ENCODE assay signal across 19 cellular contexts in the genomic region with DNA sequence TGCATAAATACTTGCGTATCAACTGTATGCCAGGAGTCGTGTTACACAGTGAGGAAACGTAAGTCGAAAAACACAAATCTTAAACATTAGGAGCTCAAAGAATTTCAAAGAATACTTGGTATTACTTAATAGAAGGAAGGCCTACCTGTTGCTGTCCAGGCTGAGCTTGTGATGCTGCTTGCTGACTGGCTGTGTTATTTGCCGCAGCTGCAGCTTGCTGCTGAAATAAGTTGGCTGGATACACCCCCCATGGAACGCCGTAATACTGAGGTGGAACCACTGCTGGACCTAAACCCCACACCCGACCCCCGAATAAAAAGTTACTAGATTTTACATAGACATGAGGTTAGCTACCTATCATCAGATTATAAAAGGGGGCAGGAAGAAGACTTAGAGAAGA. TPM values are rescaled to one million over a fixed set of nuclear protein-coding genes. Genes with fewer than 3 reads are reported as not detected.
DNase-seq lines count a peak whose midpoint lies in the region; ATAC-seq and TF ChIP-seq lines count a peak whose summit lies in the region.
"Had no signal": no experiment of that assay in that cellular context is flagged by ENCODE, and none has a peak within 500 bp of the region (broad histone marks: within the 10 kb centered on the region; RNA-seq: fewer than 3 reads in every experiment).

No MANE protein-coding gene starts in this region.

- peaks cover 73% of the 10 kb centered on the region for H3K36me3 Mint-ChIP-seq in activated T-cell treated with anti-CD3 and anti-CD28 coated beads, Interleukin-2, amount 50 U/mL, for 24 hours (ENCODE audit: low read depth)
- H3K36me3 Mint-ChIP-seq in activated T-cell treated with anti-CD3 and anti-CD28 coated beads, Interleukin-2, amount 50 U/mL, for 4 hours (ENCODE audit: insufficient read depth), result peaks cover 28% of the 10 kb centered on the region
- H3K36me3 Mint-ChIP-seq in T-helper 17 cell (ENCODE audit: low read depth), result peaks cover 7% of the 10 kb centered on the region
- H3K36me3 Mint-ChIP-seq in stimulated activated naive B cell treated with anti-CD40 and anti-IgM and Interleukin-4, amounts not matched to agents 10 μg/mL and 1 μg/mL and 100 μg/mL, for 72 hours, result peaks cover 22 to 41% of the 10 kb centered on the region in 2 donors
- no peaks in the 10 kb centered on the region for H3K36me3 Mint-ChIP-seq in glutamatergic neuron (ENCODE audit: unreplicated experiment)

- peak overlapping the region; percentile 55 for H3K27ac Mint-ChIP-seq in activated T-cell treated with anti-CD3 and anti-CD28 coated beads, Interleukin-2, amount 50 U/mL, for 24 hours
- H3K27ac Mint-ChIP-seq in T-helper 17 cell (peak overlapping the region; percentile 8), glutamatergic neuron (ENCODE audit: unreplicated experiment) (no peak overlapping the region)
- peak overlapping the region; percentile 20 for H3K27ac Mint-ChIP-seq in stimulated activated naive B cell treated with anti-CD40 and anti-IgM and Interleukin-4, amounts not matched to agents 10 μg/mL and 1 μg/mL and 100 μg/mL, for 72 hours
- H3K27ac Mint-ChIP-seq: B cell; CD4-positive, alpha-beta T cell had no signal

- H3K4me1 ChIP-seq in HEK293 (ENCODE audit: control insufficient read depth, insufficient read depth, low read length), result no peaks in the 10 kb centered on the region
- H3K4me1 ChIP-seq: BLaER1 had no signal

- DNase-seq in activated T-cell treated with anti-CD3 and anti-CD28 coated beads, Interleukin-2, amount 50 U/mL, for 24 hours, result no peak
- no peak for DNase-seq in activated T-cell treated with anti-CD3 and anti-CD28 coated beads, Interleukin-2, amount 50 U/mL, for 4 hours
- DNase-seq in T-helper 17 cell (no peak), DMS 273 (lab: John Stamatoyannopoulos, UW; ENCODE audit: unreplicated experiment) (no peak), glutamatergic neuron (no peak)
- DNase-seq in stimulated activated naive B cell treated with anti-CD40 and anti-IgM and Interleukin-4, amounts not matched to agents 10 μg/mL and 1 μg/mL and 100 μg/mL, for 72 hours, result no peak
- DNase-seq: CD4-positive, alpha-beta T cell; CD8-positive, alpha-beta memory T cell; DMS53; DMS79 treated with DMSO at 0.1 percent for 48 hours; GF-D8; H7; HCEC 1CT had no signal

- peaks cover 47 to 77% of the 10 kb centered on the region in 2 experiments for H3K36me3 ChIP-seq in HEK293 (ENCODE audit: control insufficient read depth in 2 of 2, insufficient read depth in 1 of 2, low read length in 2 of 2)

- H3K9me3 ChIP-seq in HEK293 (ENCODE audit: control insufficient read depth, insufficient read depth, low read depth, low read length) (no peaks in the 10 kb centered on the region), T-helper 17 cell (ENCODE audit: control insufficient read depth, low read length, poor library complexity, severe bottlenecking) (no peaks in the 10 kb centered on the region)
- H3K9me3 ChIP-seq: BLaER1 had no signal

- H3K9me3 Mint-ChIP-seq in activated T-cell treated with anti-CD3 and anti-CD28 coated beads, Interleukin-2, amount 50 U/mL, for 24 hours, result no peaks in the 10 kb centered on the region
- no peaks in the 10 kb centered on the region for H3K9me3 Mint-ChIP-seq in activated T-cell treated with anti-CD3 and anti-CD28 coated beads, Interleukin-2, amount 50 U/mL, for 4 hours
- H3K9me3 Mint-ChIP-seq in stimulated activated naive B cell treated with anti-CD40 and anti-IgM and Interleukin-4, amounts not matched to agents 10 μg/mL and 1 μg/mL and 100 μg/mL, for 72 hours, result no peaks in the 10 kb centered on the region
- H3K9me3 Mint-ChIP-seq in glutamatergic neuron (ENCODE audit: unreplicated experiment), result no peaks in the 10 kb centered on the region
- H3K9me3 Mint-ChIP-seq: CD4-positive, alpha-beta T cell; CD8-positive, alpha-beta memory T cell had no signal

- no peaks in the 10 kb centered on the region for H3K27me3 Mint-ChIP-seq in activated T-cell treated with anti-CD3 and anti-CD28 coated beads, Interleukin-2, amount 50 U/mL, for 24 hours
- no peaks in the 10 kb centered on the region for H3K27me3 Mint-ChIP-seq in activated T-cell treated with anti-CD3 and anti-CD28 coated beads, Interleukin-2, amount 50 U/mL, for 4 hours (ENCODE audit: low read depth)
- H3K27me3 Mint-ChIP-seq in T-helper 17 cell, result no peaks in the 10 kb centered on the region
- no peaks in the 10 kb centered on the region for H3K27me3 Mint-ChIP-seq in stimulated activated naive B cell treated with anti-CD40 and anti-IgM and Interleukin-4, amounts not matched to agents 10 μg/mL and 1 μg/mL and 100 μg/mL, for 72 hours
- H3K27me3 Mint-ChIP-seq in glutamatergic neuron (ENCODE audit: unreplicated experiment), result no peaks in the 10 kb centered on the region
- H3K27me3 Mint-ChIP-seq: B cell; CD4-positive, alpha-beta T cell; CD8-positive, alpha-beta memory T cell had no signal

- no peak for TF ChIP-seq CTCF in HEK293 (tag by site-specific recombination; IDR thresholded peaks at IDR 0.05)
- TF ChIP-seq CTCF in glutamatergic neuron (IDR thresholded peaks at IDR 0.05; ENCODE audit: partially characterized antibody, unreplicated experiment), result no peak

- no peak for ATAC-seq in activated T-cell treated with anti-CD3 and anti-CD28 coated beads, Interleukin-2, amount 50 U/mL, for 4 hours
- no peak for ATAC-seq in T-helper 17 cell
- ATAC-seq in stimulated activated naive B cell treated with anti-CD40 and anti-IgM and Interleukin-4, amounts not matched to agents 10 μg/mL and 1 μg/mL and 100 μg/mL, for 72 hours (replicated peaks), result no peak
- ATAC-seq in HG03439 (IDR thresholded peaks at IDR 0.05; ENCODE audit: unreplicated experiment), result no peak

- CTCF ChIA-PET in HEK293 (lab: Yijun Ruan, JAX), result interaction anchor here (0.6 to 3.9 kb wide), 5 partner anchors 31 to 1002 kb away, joined by 3 to 44 read pairs (median 3); no protein-coding TSS in a partner anchor

- H3K4me3 Mint-ChIP-seq in activated T-cell treated with anti-CD3 and anti-CD28 coated beads, Interleukin-2, amount 50 U/mL, for 24 hours, result no peak overlapping the region
- H3K4me3 Mint-ChIP-seq in activated T-cell treated with anti-CD3 and anti-CD28 coated beads, Interleukin-2, amount 50 U/mL, for 4 hours, result no peak overlapping the region
- H3K4me3 Mint-ChIP-seq in T-helper 17 cell (no peak overlapping the region), glutamatergic neuron (ENCODE audit: unreplicated experiment) (no peak overlapping the region)
- no peak overlapping the region for H3K4me3 Mint-ChIP-seq in stimulated activated naive B cell treated with anti-CD40 and anti-IgM and Interleukin-4, amounts not matched to agents 10 μg/mL and 1 μg/mL and 100 μg/mL, for 72 hours
- H3K4me3 Mint-ChIP-seq: B cell; CD4-positive, alpha-beta T cell had no signal

- POLR2A ChIA-PET in HEK293 (lab: Yijun Ruan, JAX), result no interaction called here

- H3K4me3 ChIP-seq in HEK293 (ENCODE audit: low read depth, low read length), result no peak overlapping the region
- H3K4me3 ChIP-seq: BLaER1 had no signal

- H3K4me1 Mint-ChIP-seq in activated T-cell treated with anti-CD3 and anti-CD28 coated beads, Interleukin-2, amount 50 U/mL, for 24 hours (ENCODE audit: low read depth), result peaks cover 33% of the 10 kb centered on the region
- H3K4me1 Mint-ChIP-seq in activated T-cell treated with anti-CD3 and anti-CD28 coated beads, Interleukin-2, amount 50 U/mL, for 4 hours (ENCODE audit: low read depth), result peaks cover 3% of the 10 kb centered on the region
- H3K4me1 Mint-ChIP-seq in T-helper 17 cell (peaks cover 10% of the 10 kb centered on the region), glutamatergic neuron (ENCODE audit: low read depth, unreplicated experiment) (no peaks in the 10 kb centered on the region)
- H3K4me1 Mint-ChIP-seq in stimulated activated naive B cell treated with anti-CD40 and anti-IgM and Interleukin-4, amounts not matched to agents 10 μg/mL and 1 μg/mL and 100 μg/mL, for 72 hours, result peaks cover 7 to 12% of the 10 kb centered on the region in 2 donors
- H3K4me1 Mint-ChIP-seq: B cell had no signal

- H3K27ac ChIP-seq in HEK293 (ENCODE audit: extremely low read depth, low read depth, low read length), result no peak overlapping the region
- H3K27ac ChIP-seq: 22Rv1, BLaER1, C4-2B had no signal

TF ChIP-seq in HEK293, 187 proteins besides CTCF, POLR2A, EP300 and RAD21:
- TF ChIP-seq SCRT2 (tag by site-specific recombination; IDR thresholded peaks at IDR 0.05), result peak; percentile 83
- no peak for TF ChIP-seq ZNF10 (tag by site-specific recombination; IDR thresholded peaks at IDR 0.05)
- TF ChIP-seq IKZF3 (tag by site-specific recombination; IDR thresholded peaks at IDR 0.05), result no peak
- TF ChIP-seq, protein P1, sequence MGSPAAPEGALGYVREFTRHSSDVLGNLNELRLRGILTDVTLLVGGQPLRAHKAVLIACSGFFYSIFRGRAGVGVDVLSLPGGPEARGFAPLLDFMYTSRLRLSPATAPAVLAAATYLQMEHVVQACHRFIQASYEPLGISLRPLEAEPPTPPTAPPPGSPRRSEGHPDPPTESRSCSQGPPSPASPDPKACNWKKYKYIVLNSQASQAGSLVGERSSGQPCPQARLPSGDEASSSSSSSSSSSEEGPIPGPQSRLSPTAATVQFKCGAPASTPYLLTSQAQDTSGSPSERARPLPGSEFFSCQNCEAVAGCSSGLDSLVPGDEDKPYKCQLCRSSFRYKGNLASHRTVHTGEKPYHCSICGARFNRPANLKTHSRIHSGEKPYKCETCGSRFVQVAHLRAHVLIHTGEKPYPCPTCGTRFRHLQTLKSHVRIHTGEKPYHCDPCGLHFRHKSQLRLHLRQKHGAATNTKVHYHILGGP (tag by site-specific recombination; IDR thresholded peaks at IDR 0.05), result no peak

RNA-seq across cellular contexts. Expression of a gene that starts 56.4 kb away (rescaled TPM):
- total RNA-seq in activated T-cell treated with anti-CD3 and anti-CD28 coated beads, Interleukin-2, amount 50 U/mL, for 4 hours, result 10 to 100 TPM; 88.1 to 92.6 (median 91.3) TPM
- total RNA-seq in T-helper 17 cell (100 to 1,000 TPM; 114 TPM), glutamatergic neuron (ENCODE audit: unreplicated experiment) (113 TPM)
